ENCODE assay signal across 3 cellular contexts in genomic region chr4:87935954-87936353, GRCh38. TPM values are rescaled to one million over a fixed set of nuclear protein-coding genes. Genes with fewer than 3 reads are reported as not detected.
"Had no signal": no experiment of that assay in that cellular context is flagged by ENCODE, and none has a peak within 500 bp of the region (broad histone marks: within the 10 kb centered on the region; RNA-seq: fewer than 3 reads in every experiment).

No MANE protein-coding gene starts in this region.

RNA-seq across cellular contexts. Expression of gene SPP1, which starts 39.6 kb away (rescaled TPM):
- total RNA-seq: activated CD4-positive, alpha-beta T cell treated with anti-CD3 and anti-CD28 coated beads for 36 hours; activated CD8-positive, alpha-beta T cell treated with anti-CD3 and anti-CD28 coated beads, Interleukin-2, amount 10 ng/mL, durations not matched to agents 7 days and 5 days; bronchial epithelial cell had no signal
